Comparison of ENCODE assay signal across 17 cellular contexts in the genomic region with DNA sequence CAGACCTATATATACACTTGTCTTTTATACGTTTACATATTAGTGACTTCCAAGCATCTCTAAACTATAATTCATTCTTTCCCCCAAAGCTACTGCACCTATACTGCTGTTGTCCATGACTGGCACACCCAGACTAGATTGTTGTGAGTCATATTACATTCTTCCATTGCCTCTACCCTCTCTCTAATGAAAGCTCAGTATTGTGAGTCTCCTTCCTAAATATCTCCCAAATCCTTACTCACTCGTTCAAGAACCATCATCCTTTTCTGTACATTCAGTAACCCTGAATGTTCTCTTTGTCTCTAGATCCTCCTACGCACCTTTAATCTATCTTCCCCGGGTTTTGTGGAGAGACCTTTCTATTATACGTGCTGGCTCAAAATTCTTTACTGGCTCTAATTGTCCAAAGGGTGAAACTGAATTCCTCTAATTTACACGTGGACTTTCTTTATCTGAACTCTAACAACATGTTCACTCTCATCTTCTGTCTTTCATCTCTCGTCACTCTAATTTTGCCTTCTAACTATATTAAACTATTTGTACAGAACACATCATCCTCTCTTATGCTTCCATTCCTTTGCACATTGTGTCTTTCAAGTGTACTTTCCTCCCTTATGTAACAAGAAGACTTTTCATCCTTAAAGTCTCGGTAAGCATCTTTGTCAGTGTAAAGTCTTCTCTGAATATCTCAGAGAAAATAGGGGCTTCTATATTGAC.
DNase-seq lines count a peak whose midpoint lies in the region; ATAC-seq and TF ChIP-seq lines count a peak whose summit lies in the region.
"Had no signal": no experiment of that assay in that cellular context is flagged by ENCODE, and none has a peak within 500 bp of the region (broad histone marks: within the 10 kb centered on the region; RNA-seq: fewer than 3 reads in every experiment).

No MANE protein-coding gene starts in this region.

- POLR2A ChIA-PET in WTC11 (lab: Charles Lee): no interaction called here

- no peaks in the 10 kb centered on the region for H3K36me3 Mint-ChIP-seq in WTC11
- no peaks in the 10 kb centered on the region for H3K36me3 Mint-ChIP-seq in activated T-helper 2 cell treated with anti-CD3 and anti-CD28 coated beads, Interferon-gamma antibody, Interleukin-2, Interleukin-4, amounts not matched to agents 10 μg/mL and 5 μg/mL and 100 μg/mL, durations not matched to agents 14 hours and 24 hours and 36 hours (ENCODE audit: low read depth)
- H3K36me3 Mint-ChIP-seq: CD4-positive, alpha-beta memory T cell had no signal

- no peaks in the 10 kb centered on the region for H3K27me3 Mint-ChIP-seq in WTC11 (ENCODE audit: low read depth)
- no peaks in the 10 kb centered on the region for H3K27me3 Mint-ChIP-seq in activated T-helper 2 cell treated with anti-CD3 and anti-CD28 coated beads, Interferon-gamma antibody, Interleukin-2, Interleukin-4, amounts not matched to agents 10 μg/mL and 5 μg/mL and 100 μg/mL, durations not matched to agents 14 hours and 24 hours and 36 hours (ENCODE audit: low read depth)

- H3K4me1 ChIP-seq in heart left ventricle: peaks cover 0 to 12% (median 2%) of the 10 kb centered on the region in 12 donors
- peaks cover 0 to 7% of the 10 kb centered on the region in 2 donors for H3K4me1 ChIP-seq in right atrium auricular region
- H3K4me1 ChIP-seq: BE2C had no signal

- H3K4me3 Mint-ChIP-seq in WTC11: no peak overlapping the region
- H3K4me3 Mint-ChIP-seq in activated T-helper 2 cell treated with anti-CD3 and anti-CD28 coated beads, Interferon-gamma antibody, Interleukin-2, Interleukin-4, amounts not matched to agents 10 μg/mL and 5 μg/mL and 100 μg/mL, durations not matched to agents 14 hours and 24 hours and 36 hours (ENCODE audit: low read depth): no peak overlapping the region
- H3K4me3 Mint-ChIP-seq: CD4-positive, alpha-beta memory T cell had no signal

- TF ChIP-seq CTCF in epithelial cell of esophagus (IDR thresholded peaks at IDR 0.05; ENCODE audit: insufficient read depth, low read depth, low read length, missing control alignments) (no peak), heart left ventricle (IDR thresholded peaks at IDR 0.05) (no peak), right atrium auricular region (IDR thresholded peaks at IDR 0.05) (no peak), WTC11 (IDR thresholded peaks at IDR 0.05) (no peak), coronary artery (IDR thresholded peaks at IDR 0.05) (no peak)

- H3K9me3 ChIP-seq in heart left ventricle (peaks cover 0 to 14% (median 0%) of the 10 kb centered on the region in 12 donors), right atrium auricular region (peaks cover 0 to 6% of the 10 kb centered on the region in 2 donors)
- H3K9me3 ChIP-seq: BE2C had no signal

- intact Hi-C loops in heart left ventricle (cut with DNase I): no loop called here
- intact Hi-C loops in activated T-helper 2 cell treated with anti-CD3 and anti-CD28 coated beads, Interferon-gamma antibody, Interleukin-2, Interleukin-4, amounts not matched to agents 10 μg/mL and 5 μg/mL and 100 μg/mL, durations not matched to agents 14 hours and 24 hours and 36 hours (cut with micrococcal nuclease): no loop called here

- CTCF ChIA-PET in WTC11 (lab: Charles Lee): no interaction called here

- H3K27ac ChIP-seq in heart left ventricle (peak overlapping the region in 9 of 12 donors; percentile 2 to 57 (median 28)), right atrium auricular region (peak overlapping the region; percentile 5 to 76), coronary artery (no peak overlapping the region)
- H3K27ac ChIP-seq: A549, C4-2B had no signal

- H3K4me1 Mint-ChIP-seq in WTC11: no peaks in the 10 kb centered on the region
- H3K4me1 Mint-ChIP-seq in activated T-helper 2 cell treated with anti-CD3 and anti-CD28 coated beads, Interferon-gamma antibody, Interleukin-2, Interleukin-4, amounts not matched to agents 10 μg/mL and 5 μg/mL and 100 μg/mL, durations not matched to agents 14 hours and 24 hours and 36 hours (ENCODE audit: low read depth): no peaks in the 10 kb centered on the region
- H3K4me1 Mint-ChIP-seq: CD4-positive, alpha-beta memory T cell had no signal

- ATAC-seq in heart left ventricle (peak; percentile 41 to 56 (median 49)), WTC11 (no peak)
- ATAC-seq: A549 had no signal

- 39 to 44% (median 43%) methylated on average over 8 of the region's 8 CpGs for WGBS in heart left ventricle, 4 donors

- H3K36me3 ChIP-seq in heart left ventricle: no peaks in the 10 kb centered on the region
- no peaks in the 10 kb centered on the region for H3K36me3 ChIP-seq in right atrium auricular region
- H3K36me3 ChIP-seq: BE2C had no signal

- H3K27me3 ChIP-seq in heart left ventricle (no peaks in the 10 kb centered on the region), right atrium auricular region (no peaks in the 10 kb centered on the region)
- H3K27me3 ChIP-seq: BE2C had no signal

- no peak overlapping the region for H3K27ac Mint-ChIP-seq in WTC11
- H3K27ac Mint-ChIP-seq in activated T-helper 2 cell treated with anti-CD3 and anti-CD28 coated beads, Interferon-gamma antibody, Interleukin-2, Interleukin-4, amounts not matched to agents 10 μg/mL and 5 μg/mL and 100 μg/mL, durations not matched to agents 14 hours and 24 hours and 36 hours: no peak overlapping the region
- H3K27ac Mint-ChIP-seq: CD4-positive, alpha-beta memory T cell had no signal

- no peak overlapping the region for H3K4me3 ChIP-seq in epithelial cell of esophagus (ENCODE audit: low read length)
- no peak overlapping the region for H3K4me3 ChIP-seq in heart left ventricle
- H3K4me3 ChIP-seq in right atrium auricular region: no peak overlapping the region
- no peak overlapping the region for H3K4me3 ChIP-seq in coronary artery
- H3K4me3 ChIP-seq: A549 had no signal

- H3K9me3 Mint-ChIP-seq in WTC11: no peaks in the 10 kb centered on the region
- H3K9me3 Mint-ChIP-seq in activated T-helper 2 cell treated with anti-CD3 and anti-CD28 coated beads, Interferon-gamma antibody, Interleukin-2, Interleukin-4, amounts not matched to agents 10 μg/mL and 5 μg/mL and 100 μg/mL, durations not matched to agents 14 hours and 24 hours and 36 hours: no peaks in the 10 kb centered on the region

- DNase-seq in NCI-H226 (peak; percentile 23), epithelial cell of esophagus (ENCODE audit: low read depth) (peak; percentile 39), heart left ventricle (no peak), right atrium auricular region (ENCODE audit: low spot score) (no peak), WTC11 (ENCODE audit: low spot score) (no peak), coronary artery (ENCODE audit: low spot score) (no peak)
- no peak for DNase-seq in activated T-helper 2 cell treated with anti-CD3 and anti-CD28 coated beads, Interferon-gamma antibody, Interleukin-2, Interleukin-4, amounts not matched to agents 10 μg/mL and 5 μg/mL and 100 μg/mL, durations not matched to agents 14 hours and 24 hours and 36 hours (ENCODE audit: low spot score)
- DNase-seq: BE2C; CD4-positive, alpha-beta memory T cell; COR-L47; DMS153; DMS79 treated with DMSO at 0.1 percent for 48 hours; EL; HCEC 1CT; IMR-90 had no signal

- no peak for TF ChIP-seq POLR2A in heart left ventricle (IDR thresholded peaks at IDR 0.05)

TF ChIP-seq in WTC11, 78 proteins besides CTCF, POLR2A, EP300 and RAD21 (continues in another document):
- TF ChIP-seq SMAD4 (CRISPR knock-in tag; IDR thresholded peaks at IDR 0.05) (no peak), FOXJ3 (CRISPR knock-in tag; IDR thresholded peaks at IDR 0.05; ENCODE audit: borderline replicate concordance) (no peak), JAZF1 (CRISPR knock-in tag; IDR thresholded peaks at IDR 0.05) (no peak), CREB1 (CRISPR knock-in tag; IDR thresholded peaks at IDR 0.05) (no peak), TCF7 (CRISPR knock-in tag; IDR thresholded peaks at IDR 0.05; ENCODE audit: low read depth) (no peak), TEAD1 (CRISPR knock-in tag; IDR thresholded peaks at IDR 0.05) (no peak), JUN (CRISPR knock-in tag; IDR thresholded peaks at IDR 0.05) (no peak), E2F4 (CRISPR knock-in tag; IDR thresholded peaks at IDR 0.05; ENCODE audit: borderline replicate concordance, low read depth) (no peak), NR2C2 (CRISPR knock-in tag; IDR thresholded peaks at IDR 0.05) (no peak), NFATC4 (CRISPR knock-in tag; IDR thresholded peaks at IDR 0.05) (no peak)
- TF ChIP-seq, protein P1, sequence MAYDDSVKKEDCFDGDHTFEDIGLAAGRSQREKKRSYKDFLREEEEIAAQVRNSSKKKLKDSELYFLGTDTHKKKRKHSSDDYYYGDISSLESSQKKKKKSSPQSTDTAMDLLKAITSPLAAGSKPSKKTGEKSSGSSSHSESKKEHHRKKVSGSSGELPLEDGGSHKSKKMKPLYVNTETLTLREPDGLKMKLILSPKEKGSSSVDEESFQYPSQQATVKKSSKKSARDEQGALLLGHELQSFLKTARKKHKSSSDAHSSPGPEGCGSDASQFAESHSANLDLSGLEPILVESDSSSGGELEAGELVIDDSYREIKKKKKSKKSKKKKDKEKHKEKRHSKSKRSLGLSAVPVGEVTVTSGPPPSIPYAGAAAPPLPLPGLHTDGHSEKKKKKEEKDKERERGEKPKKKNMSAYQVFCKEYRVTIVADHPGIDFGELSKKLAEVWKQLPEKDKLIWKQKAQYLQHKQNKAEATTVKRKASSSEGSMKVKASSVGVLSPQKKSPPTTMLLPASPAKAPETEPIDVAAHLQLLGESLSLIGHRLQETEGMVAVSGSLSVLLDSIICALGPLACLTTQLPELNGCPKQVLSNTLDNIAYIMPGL (CRISPR knock-in tag; IDR thresholded peaks at IDR 0.05): no peak

Comparison
In these comparisons a context has a peak if more than half of its experiments do, and no peak if none do; other contexts are left out.
1. DNase-seq: peak in NCI-H226 (single experiment) and epithelial cell of esophagus (single experiment); none in heart left ventricle (0 of 5), right atrium auricular region (single experiment), WTC11 (single experiment), coronary artery (single experiment) and activated T-helper 2 cell treated with anti-CD3 and anti-CD28 coated beads, Interferon-gamma antibody, Interleukin-2, Interleukin-4, amounts not matched to agents 10 μg/mL and 5 μg/mL and 100 μg/mL, durations not matched to agents 14 hours and 24 hours and 36 hours (single experiment).
2. H3K27ac ChIP-seq: peak in heart left ventricle (9 of 12) and right atrium auricular region (2 of 2); none in coronary artery (0 of 2).